ENCODE assay signal across 19 cellular contexts in genomic region chrX:71148278-71148663, GRCh38. TPM values are rescaled to one million over a fixed set of nuclear protein-coding genes. Genes with fewer than 3 reads are reported as not detected.
DNase-seq lines count a peak whose midpoint lies in the region; ATAC-seq and TF ChIP-seq lines count a peak whose summit lies in the region.
"Had no signal": no experiment of that assay in that cellular context is flagged by ENCODE, and none has a peak within 500 bp of the region (broad histone marks: within the 10 kb centered on the region; RNA-seq: fewer than 3 reads in every experiment).

No MANE protein-coding gene starts in this region.

- no peaks in the 10 kb centered on the region for H3K9me3 ChIP-seq in neural progenitor cell (ENCODE audit: low read depth)
- H3K9me3 ChIP-seq in PC-9 (ENCODE audit: insufficient read depth, low read depth) = no peaks in the 10 kb centered on the region
- H3K9me3 ChIP-seq: BLaER1 had no signal

- no peaks in the 10 kb centered on the region for H3K4me1 ChIP-seq in neural progenitor cell
- H3K4me1 ChIP-seq in PC-9 (replicated peaks; ENCODE audit: insufficient read depth) = no peaks in the 10 kb centered on the region

- H3K9me2 ChIP-seq in PC-9 (ENCODE audit: insufficient read depth) = no peaks in the 10 kb centered on the region

- peaks cover 8% of the 10 kb centered on the region for H3F3A ChIP-seq in neural progenitor cell (ENCODE audit: low read depth)
- H3F3A ChIP-seq in PC-9 (ENCODE audit: insufficient read depth, low read depth) = no peaks in the 10 kb centered on the region

- TF ChIP-seq CTCF in neural progenitor cell (IDR thresholded peaks at IDR 0.05) (no peak), PC-9 (conservative IDR thresholded peaks at IDR 0.05) (no peak)

- H3K36me3 Mint-ChIP-seq in neural progenitor cell = peaks cover 4% of the 10 kb centered on the region

- H3K4me2 ChIP-seq in neural progenitor cell = no peak overlapping the region
- H3K4me2 ChIP-seq in PC-9 = no peak overlapping the region
- H3K4me2 ChIP-seq: BLaER1 had no signal

- ATAC-seq in GM19328 (IDR thresholded peaks at IDR 0.05; ENCODE audit: unreplicated experiment) = no peak
- ATAC-seq in left colon = no peak
- ATAC-seq: HCT116 had no signal

- H3K36me3 ChIP-seq in neural progenitor cell (no peaks in the 10 kb centered on the region), PC-9 (ENCODE audit: low read depth) (no peaks in the 10 kb centered on the region)

- intact Hi-C loops in PC-9 (cut with micrococcal nuclease; ENCODE audit: unreplicated experiment) = no loop called here
- intact Hi-C loops in left colon (cut with DNase I, micrococcal nuclease) = no loop called here

- H3K9me3 Mint-ChIP-seq in neural progenitor cell = peaks cover 11% of the 10 kb centered on the region
- H3K9me3 Mint-ChIP-seq: HFFc6 had no signal

- BruUV-seq in PC-9 (replicated peaks; lab: Mats Ljungman, UMichigan) = no TSS peak

- POLR2A ChIA-PET in PC-9 (lab: Charles Lee; ENCODE audit: unreplicated experiment) = no interaction called here

- H2AFZ ChIP-seq in neural progenitor cell (replicated peaks) (no peak overlapping the region), PC-9 (no peak overlapping the region)

- H3K27me3 ChIP-seq in layer of hippocampus (ENCODE audit: control insufficient read depth, insufficient read depth, low read length) = no peaks in the 10 kb centered on the region
- no peaks in the 10 kb centered on the region for H3K27me3 ChIP-seq in neural progenitor cell
- no peaks in the 10 kb centered on the region for H3K27me3 ChIP-seq in PC-9 (ENCODE audit: insufficient read depth, low read depth)

- H4K20me1 ChIP-seq in neural progenitor cell (ENCODE audit: low read depth) = no peaks in the 10 kb centered on the region
- no peaks in the 10 kb centered on the region for H4K20me1 ChIP-seq in PC-9 (ENCODE audit: insufficient read depth)

- H3K4me3 ChIP-seq in neural progenitor cell = no peak overlapping the region
- no peak overlapping the region for H3K4me3 ChIP-seq in PC-9
- H3K4me3 ChIP-seq: BLaER1 had no signal

- no peak overlapping the region for H3K9ac ChIP-seq in neural progenitor cell
- H3K9ac ChIP-seq: BLaER1 had no signal

- H3K27ac ChIP-seq in caudate nucleus (ENCODE audit: low read depth, low read length) (peak overlapping the region; percentile 11), layer of hippocampus (ENCODE audit: low read depth, low read length) (peak overlapping the region; percentile 64), neural progenitor cell (no peak overlapping the region), PC-9 (no peak overlapping the region)
- H3K27ac ChIP-seq: BLaER1, HL-60 had no signal

- H3K79me2 ChIP-seq in neural progenitor cell (ENCODE audit: low read depth) (peaks cover 4% of the 10 kb centered on the region), PC-9 (ENCODE audit: low read depth) (no peaks in the 10 kb centered on the region)

- peaks cover 22% of the 10 kb centered on the region for H3K4me1 Mint-ChIP-seq in neural progenitor cell

- CTCF ChIA-PET in PC-9 (lab: Charles Lee) = no interaction called here

- peak overlapping the region; percentile 89 for H3K27ac Mint-ChIP-seq in neural progenitor cell
- H3K27ac Mint-ChIP-seq: CD4-positive, alpha-beta memory T cell; HFFc6 had no signal

- peaks cover 16% of the 10 kb centered on the region for H3K27me3 Mint-ChIP-seq in neural progenitor cell (ENCODE audit: insufficient read depth, low read depth)
- H3K27me3 Mint-ChIP-seq: CD4-positive, alpha-beta memory T cell had no signal

- no peak overlapping the region for H3K4me3 Mint-ChIP-seq in neural progenitor cell
- H3K4me3 Mint-ChIP-seq: CD14-positive monocyte; CD4-positive, alpha-beta memory T cell; HFFc6 had no signal

- DNase-seq in caudate nucleus (lab: John Stamatoyannopoulos, UW) = no peak
- DNase-seq in neural progenitor cell (ENCODE audit: low spot score) = no peak
- DNase-seq in PC-9 = no peak
- DNase-seq in left colon = no peak
- DNase-seq: CD4-positive, alpha-beta memory T cell; DMS153; DMS79; GDM1; GOT3; H7; HFFc6 had no signal

RNA-seq across cellular contexts. Expression of gene NLGN3, which starts 3.6 kb away (rescaled TPM):
- total RNA-seq in neural progenitor cell (ENCODE audit: low replicate concordance) = 10.0 and 16.0 TPM in 2 replicates
- 0.63 and 0.65 TPM in 2 replicates for total RNA-seq in PC-9 (2021)
- total RNA-seq in left colon = 1 to 10 TPM in 1 of 2 donors, under 1 TPM in 1; 0.67 to 1.1 TPM
- total RNA-seq: Daoy had no signal

RNA-seq across cellular contexts. Expression of gene MED12, which starts 29.9 kb away (rescaled TPM):
- total RNA-seq in neural progenitor cell (ENCODE audit: low replicate concordance) (27.0 and 40.2 TPM in 2 replicates), PC-9 (2021) (32.7 and 51.6 TPM in 2 replicates), left colon (10 to 100 TPM; 35.4 to 37.9 TPM)

RNA-seq across cellular contexts. Expression of gene IL2RG, which starts 36.9 kb away (rescaled TPM):
- total RNA-seq in neural progenitor cell (ENCODE audit: low replicate concordance) (not detected in 2 replicates), PC-9 (2021) (not detected in 2 replicates), left colon (10 to 100 TPM; 47.7 to 98.7 TPM)
- total RNA-seq: Daoy, H7, HT1080 had no signal

RNA-seq across cellular contexts. Expression of gene CXorf65, which starts 41.7 kb away (rescaled TPM):
- total RNA-seq in neural progenitor cell (ENCODE audit: low replicate concordance) (not detected in 2 replicates), PC-9 (2021) (not detected in 2 replicates), left colon (not detected)
- total RNA-seq: Daoy, HFFc6, HT1080 had no signal

RNA-seq across cellular contexts. Expression of gene FOXO4, which starts 52.6 kb away (rescaled TPM):
- total RNA-seq in neural progenitor cell (ENCODE audit: low replicate concordance) = 2.5 and 6.8 TPM in 2 replicates
- total RNA-seq in PC-9 (2021) = 22.0 and 29.3 TPM in 2 replicates
- 10 to 100 TPM; 32.5 to 54.2 TPM for total RNA-seq in left colon

Comparison
In these comparisons a context has a peak if more than half of its experiments do, and no peak if none do; other contexts are left out.
1. H3K27ac ChIP-seq: peak in caudate nucleus (single experiment) and layer of hippocampus (single experiment); none in neural progenitor cell (single experiment) and PC-9 (single experiment).
2. RNA of gene IL2RG, which starts 36.9 kb away (total RNA-seq): 47.7 to 98.7 TPM in left colon; not detected in neural progenitor cell and not detected in PC-9; every median in the first group is over 10 times any median in the second.